Comparison of ENCODE assay signal across 33 cellular contexts in the genomic region with DNA sequence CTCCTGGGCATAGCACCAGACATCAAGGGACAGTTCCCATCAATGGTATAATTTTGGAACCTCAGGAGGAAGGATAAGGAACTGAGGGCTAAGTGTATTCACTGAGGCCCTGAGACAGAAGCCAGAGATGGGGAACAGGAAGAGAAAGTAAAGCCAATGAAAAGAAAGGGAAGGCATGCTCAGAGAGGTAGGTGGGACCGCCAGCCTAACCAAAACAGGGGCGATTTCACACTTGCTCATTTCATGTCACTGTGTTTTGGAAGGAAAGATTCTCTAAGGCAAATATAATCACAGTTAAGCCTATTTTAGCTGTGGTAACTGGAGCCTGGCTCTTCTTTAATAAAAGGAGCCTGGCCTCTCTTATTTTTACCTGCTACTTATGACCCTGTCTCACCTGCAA.
"Had no signal": no experiment of that assay in that cellular context is flagged by ENCODE, and none has a peak within 500 bp of the region (broad histone marks: within the 10 kb centered on the region; RNA-seq: fewer than 3 reads in every experiment).

No MANE protein-coding gene starts in this region.

- H3K4me1 ChIP-seq: adrenal gland, body of pancreas, breast epithelium had no signal

- H3K36me3 ChIP-seq: adrenal gland, brain microvascular endothelial cell, breast epithelium, cardiac muscle cell had no signal

- H3K9me3 ChIP-seq: adrenal gland, ascending aorta, body of pancreas, breast epithelium had no signal

- DNase-seq: activated effector memory CD4-positive, alpha-beta T cell treated with anti-CD3 and anti-CD28 coated beads, Interleukin-2, amount 50 U/mL, for 16 hours; activated effector memory CD4-positive, alpha-beta T cell treated with Interleukin-2 at 50 U/mL for 16 hours; activated gamma-delta T cell; activated gamma-delta T cell treated with Interleukin-2 at 50 U/mL for 16 hours; activated naive CD4-positive, alpha-beta T cell; activated naive CD4-positive, alpha-beta T cell treated with anti-CD3 and anti-CD28 coated beads for 36 hours; activated naive CD4-positive, alpha-beta T cell treated with anti-CD3 and anti-CD28 coated beads, Interleukin-2, amount 10 ng/mL, durations not matched to agents 7 days and 5 days; activated naive CD4-positive, alpha-beta T cell treated with anti-CD3 and anti-CD28 coated beads, Interleukin-2, amount 50 U/mL, for 16 hours; activated naive CD4-positive, alpha-beta T cell treated with Interleukin-2 at 50 U/mL for 16 hours; activated naive CD8-positive, alpha-beta T cell treated with anti-CD3 and anti-CD28 coated beads for 36 hours; activated naive CD8-positive, alpha-beta T cell treated with anti-CD3 and anti-CD28 coated beads, Interleukin-2, amount 10 ng/mL, durations not matched to agents 7 days and 5 days; activated naive CD8-positive, alpha-beta T cell treated with anti-CD3 and anti-CD28 coated beads, Interleukin-2, amount 50 U/mL, for 24 hours; activated T-cell treated with anti-CD3 and anti-CD28 coated beads, Interleukin-2, amount 50 U/mL, for 24 hours; activated T-cell treated with anti-CD3 and anti-CD28 coated beads, Interleukin-2, amount 50 U/mL, for 4 hours; activated T-cell treated with anti-CD3 and anti-CD28 coated beads, Interleukin-2, amount 50 U/mL, for 48 hours; activated T-cell treated with anti-CD3 and anti-CD28 coated beads, Interleukin-2, amount 50 U/mL, for 72 hours; adrenal gland; amniotic stem cell; amygdala; anterior cingulate cortex; aorta; body of pancreas; brain microvascular endothelial cell; central memory CD4-positive, alpha-beta T cell; cerebellar nuclear complex had no signal

- FAIRE-seq: astrocyte, bronchial epithelial cell, colon had no signal

- H3K27ac ChIP-seq: adrenal gland, ascending aorta, body of pancreas, brain microvascular endothelial cell, breast epithelium, cardiac muscle cell had no signal

- H3K4me3 ChIP-seq: adrenal gland, ascending aorta, body of pancreas, breast epithelium, cardiac muscle cell had no signal

- ATAC-seq: activated naive CD4-positive, alpha-beta T cell treated with anti-CD3 and anti-CD28 coated beads, Interleukin-2, amount 50 U/mL, for 72 hours; activated naive CD8-positive, alpha-beta T cell treated with anti-CD3 and anti-CD28 coated beads, Interleukin-2, amount 50 U/mL, for 24 hours; activated T-cell treated with anti-CD3 and anti-CD28 coated beads, Interleukin-2, amount 50 U/mL, for 4 hours; activated T-cell treated with anti-CD3 and anti-CD28 coated beads, Interleukin-2, amount 50 U/mL, for 72 hours; activated T-helper 17 cell treated with anti-CD3 and anti-CD28 coated beads, Interleukin-2, amount 50 U/mL, for 72 hours; body of pancreas had no signal

- H3K27me3 ChIP-seq: adrenal gland, ascending aorta, body of pancreas, brain microvascular endothelial cell, breast epithelium, cardiac muscle cell had no signal
